In genomic region chr9:73022353-73022752, GRCh38 we compare ENCODE assay signal across 14 cellular contexts.
"Had no signal": no experiment of that assay in that cellular context is flagged by ENCODE, and none has a peak within 500 bp of the region (broad histone marks: within the 10 kb centered on the region; RNA-seq: fewer than 3 reads in every experiment).

No MANE protein-coding gene starts in this region.

- H3K4me3 ChIP-seq: left lung, neural progenitor cell, prostate gland, right atrium auricular region, skin epidermis, vagina had no signal

- H3K4me1 Mint-ChIP-seq: neural progenitor cell had no signal

- H3K9me3 Mint-ChIP-seq: activated CD4-positive, alpha-beta T cell treated with anti-CD3 and anti-CD28 coated beads, Interleukin-2, amount 10 ng/mL, durations not matched to agents 7 days and 5 days; activated naive CD4-positive, alpha-beta T cell treated with anti-CD3 and anti-CD28 coated beads, Interleukin-2, amount 50 U/mL, for 72 hours; stimulated activated naive CD8-positive, alpha-beta T cell treated with anti-CD3 and anti-CD28 coated beads, Interleukin-15, Interleukin-2, amounts not matched to agents 100 ng/mL and 50 ng/mL, for 24 hours; T-helper 1 cell treated with Interleukin-12 subunit alpha and Interleukin-12 subunit beta and Interleukin-4 antibody, amounts not matched to agents 30 μg/mL and 1 μg/mL, for 36 hours had no signal

- H3K9me3 ChIP-seq: left lung, prostate gland, vagina had no signal

- H3K36me3 Mint-ChIP-seq: activated naive CD4-positive, alpha-beta T cell treated with anti-CD3 and anti-CD28 coated beads, Interleukin-2, amount 50 U/mL, for 72 hours; neural progenitor cell had no signal

- H3K27ac ChIP-seq: foreskin keratinocyte, left lung, neural progenitor cell, prostate gland, right atrium auricular region, vagina had no signal

- H3K4me2 ChIP-seq: neural progenitor cell had no signal

- H3K9ac ChIP-seq: neural progenitor cell had no signal

- H3K4me1 ChIP-seq: neural progenitor cell, prostate gland, right atrium auricular region, vagina had no signal

- H3K4me3 Mint-ChIP-seq: activated CD4-positive, alpha-beta T cell treated with anti-CD3 and anti-CD28 coated beads, Interleukin-2, amount 10 ng/mL, durations not matched to agents 7 days and 5 days; activated CD8-positive, alpha-beta T cell treated with anti-CD3 and anti-CD28 coated beads, Interleukin-2, amount 10 ng/mL, durations not matched to agents 7 days and 5 days; neural progenitor cell; stimulated activated naive CD8-positive, alpha-beta T cell treated with anti-CD3 and anti-CD28 coated beads, Interleukin-15, Interleukin-2, amounts not matched to agents 100 ng/mL and 50 ng/mL, for 24 hours; T-helper 1 cell treated with Interleukin-12 subunit alpha and Interleukin-12 subunit beta and Interleukin-4 antibody, amounts not matched to agents 30 μg/mL and 1 μg/mL, for 36 hours had no signal

- DNase-seq: effector CD8-positive, alpha-beta T cell; kidney had no signal

- H3K27ac Mint-ChIP-seq: activated CD4-positive, alpha-beta T cell treated with anti-CD3 and anti-CD28 coated beads, Interleukin-2, amount 10 ng/mL, durations not matched to agents 7 days and 5 days; activated CD8-positive, alpha-beta T cell treated with anti-CD3 and anti-CD28 coated beads, Interleukin-2, amount 10 ng/mL, durations not matched to agents 7 days and 5 days; activated naive CD4-positive, alpha-beta T cell treated with anti-CD3 and anti-CD28 coated beads, Interleukin-2, amount 50 U/mL, for 72 hours; neural progenitor cell; T-helper 1 cell treated with Interleukin-12 subunit alpha and Interleukin-12 subunit beta and Interleukin-4 antibody, amounts not matched to agents 30 μg/mL and 1 μg/mL, for 36 hours had no signal

- H3K27me3 ChIP-seq: foreskin keratinocyte, left lung, neural progenitor cell, right atrium auricular region, vagina had no signal

- H2AFZ ChIP-seq: neural progenitor cell had no signal

- H3K36me3 ChIP-seq: left lung, neural progenitor cell, prostate gland, right atrium auricular region, vagina had no signal
